In genomic region chr18:45241982-45242565, GRCh38 we compare ENCODE assay signal across 25 cellular contexts.
"Had no signal": no experiment of that assay in that cellular context is flagged by ENCODE, and none has a peak within 500 bp of the region (broad histone marks: within the 10 kb centered on the region; RNA-seq: fewer than 3 reads in every experiment).

No MANE protein-coding gene starts in this region.

- H3K4me3 ChIP-seq: left lung, lung, ovary, right atrium auricular region, skin epidermis, stomach, testis, tibial artery, uterus had no signal

- H3K4me3 Mint-ChIP-seq: immature natural killer cell; mesothelial cell of epicardium; naive thymus-derived CD4-positive, alpha-beta T cell; natural killer cell treated with Interleukin-12 subunit alpha and Interleukin-12 subunit beta and Interleukin-15 and Interleukin-18, amount 100 ng/mL, for 72 hours; stimulated activated naive B cell treated with anti-CD40 and anti-IgM and Interleukin-4, amounts not matched to agents 10 μg/mL and 1 μg/mL and 100 μg/mL, for 72 hours; type B pancreatic cell had no signal

- FAIRE-seq: islet of Langerhans, kidney had no signal

- ATAC-seq: left lung; naive thymus-derived CD4-positive, alpha-beta T cell; natural killer cell treated with Interleukin-12 subunit alpha and Interleukin-12 subunit beta and Interleukin-15 and Interleukin-18, amount 100 ng/mL, for 72 hours; sciatic nerve; stimulated activated naive B cell treated with anti-CD40 and anti-IgM and Interleukin-4, amounts not matched to agents 10 μg/mL and 1 μg/mL and 100 μg/mL, for 72 hours; stimulated activated naive CD8-positive, alpha-beta T cell treated with anti-CD3 and anti-CD28 coated beads, Interleukin-15, Interleukin-2, amounts not matched to agents 100 U/mL and 50 U/mL, for 24 hours had no signal

- DNase-seq: hypothalamus; immature natural killer cell; kidney; left lung; naive thymus-derived CD4-positive, alpha-beta T cell; ovary; stimulated activated CD4-positive, alpha-beta T cell treated with anti-CD3 and anti-CD28 coated beads, Interleukin-12 subunit alpha, Interleukin-12 subunit beta, amount 100 ng/mL, for 4 hours; stimulated activated CD4-positive, alpha-beta T cell treated with anti-CD3 and anti-CD28 coated beads, Interleukin-15, amount 100 ng/mL, for 24 hours; stimulated activated CD4-positive, alpha-beta T cell treated with anti-CD3 and anti-CD28 coated beads, Interleukin-2, amount 100 ng/mL, for 24 hours; stimulated activated CD4-positive, alpha-beta T cell treated with anti-CD3 and anti-CD28 coated beads, Interleukin-4, amount 100 ng/mL, for 1 hour; stimulated activated naive B cell treated with anti-CD40 and anti-IgM and Interleukin-4, amounts not matched to agents 10 μg/mL and 1 μg/mL and 100 μg/mL, for 72 hours; stimulated activated naive CD8-positive, alpha-beta T cell treated with anti-CD3 and anti-CD28 coated beads, Interleukin-15, Interleukin-2, amounts not matched to agents 100 U/mL and 50 U/mL, for 24 hours; stomach; testis; tibial artery; uterus had no signal

- H3K27ac ChIP-seq: left lung, ovary, right atrium auricular region, testis, uterus had no signal

- H3K36me3 ChIP-seq: left lung, ovary, right atrium auricular region, stomach, tibial artery, uterus had no signal

- H3K27me3 Mint-ChIP-seq: type B pancreatic cell had no signal

- H3K9me3 Mint-ChIP-seq: mesothelial cell of epicardium; natural killer cell treated with Interleukin-12 subunit alpha and Interleukin-12 subunit beta and Interleukin-15 and Interleukin-18, amount 100 ng/mL, for 72 hours; stimulated activated naive B cell treated with anti-CD40 and anti-IgM and Interleukin-4, amounts not matched to agents 10 μg/mL and 1 μg/mL and 100 μg/mL, for 72 hours; type B pancreatic cell had no signal

- H3K4me1 ChIP-seq: left lung, testis, uterus had no signal

- H3K9me3 ChIP-seq: left lung, ovary, right atrium auricular region, stomach, testis, tibial artery, uterus had no signal

- H3K4me1 Mint-ChIP-seq: immature natural killer cell; naive thymus-derived CD4-positive, alpha-beta T cell; stimulated activated naive B cell treated with anti-CD40 and anti-IgM and Interleukin-4, amounts not matched to agents 10 μg/mL and 1 μg/mL and 100 μg/mL, for 72 hours had no signal

- H3K27ac Mint-ChIP-seq: immature natural killer cell; mesothelial cell of epicardium; naive thymus-derived CD4-positive, alpha-beta T cell; natural killer cell treated with Interleukin-12 subunit alpha and Interleukin-12 subunit beta and Interleukin-15 and Interleukin-18, amount 100 ng/mL, for 72 hours; progenitor cell of endocrine pancreas; stimulated activated naive B cell treated with anti-CD40 and anti-IgM and Interleukin-4, amounts not matched to agents 10 μg/mL and 1 μg/mL and 100 μg/mL, for 72 hours; type B pancreatic cell had no signal

- H3K27me3 ChIP-seq: left lung, ovary, right atrium auricular region, stomach, testis, tibial artery, uterus had no signal

- H3K36me3 Mint-ChIP-seq: immature natural killer cell; mesothelial cell of epicardium; naive thymus-derived CD4-positive, alpha-beta T cell; natural killer cell treated with Interleukin-12 subunit alpha and Interleukin-12 subunit beta and Interleukin-15 and Interleukin-18, amount 100 ng/mL, for 72 hours; stimulated activated naive B cell treated with anti-CD40 and anti-IgM and Interleukin-4, amounts not matched to agents 10 μg/mL and 1 μg/mL and 100 μg/mL, for 72 hours; type B pancreatic cell had no signal
